In the genomic region with DNA sequence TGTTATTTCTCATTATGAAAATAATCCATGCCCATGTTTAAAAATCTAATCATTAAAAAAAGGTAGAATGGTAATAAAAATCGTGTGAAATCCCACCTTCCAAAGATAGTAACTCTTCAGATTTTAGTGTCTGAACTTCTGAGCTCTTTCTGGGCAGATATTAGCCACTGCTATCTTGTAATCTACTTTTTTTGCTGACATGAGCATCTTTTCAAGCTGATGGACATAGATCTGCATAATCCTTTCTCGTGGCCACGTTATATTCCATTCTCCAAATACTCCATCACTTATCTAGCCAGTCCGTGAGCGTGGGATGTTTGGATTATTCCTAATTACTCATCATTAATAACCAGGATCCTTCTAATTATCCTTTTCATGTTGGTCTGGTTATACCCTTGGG, we compare ENCODE assay signal across 1 cellular context.
TF ChIP-seq lines count a peak whose summit lies in the region.

No MANE protein-coding gene starts in this region.

TF ChIP-seq in A549, 52 proteins besides CTCF, POLR2A, EP300 and RAD21 (continued from another document):
- TF ChIP-seq, protein P1, sequence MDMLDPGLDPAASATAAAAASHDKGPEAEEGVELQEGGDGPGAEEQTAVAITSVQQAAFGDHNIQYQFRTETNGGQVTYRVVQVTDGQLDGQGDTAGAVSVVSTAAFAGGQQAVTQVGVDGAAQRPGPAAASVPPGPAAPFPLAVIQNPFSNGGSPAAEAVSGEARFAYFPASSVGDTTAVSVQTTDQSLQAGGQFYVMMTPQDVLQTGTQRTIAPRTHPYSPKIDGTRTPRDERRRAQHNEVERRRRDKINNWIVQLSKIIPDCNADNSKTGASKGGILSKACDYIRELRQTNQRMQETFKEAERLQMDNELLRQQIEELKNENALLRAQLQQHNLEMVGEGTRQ (IDR thresholded peaks at IDR 0.05) = no peak
